ENCODE assay signal across 31 cellular contexts in genomic region chr19:39643591-39643990, GRCh38. TPM values are rescaled to one million over a fixed set of nuclear protein-coding genes. Genes with fewer than 3 reads are reported as not detected.
A peak's percentile ranks its signal among the peaks of the same experiment; 100 is the strongest.
DNase-seq lines count a peak whose midpoint lies in the region; ATAC-seq, FAIRE-seq and TF ChIP-seq lines count a peak whose summit lies in the region.
"Had no signal": no experiment of that assay in that cellular context is flagged by ENCODE, and none has a peak within 500 bp of the region (broad histone marks: within the 10 kb centered on the region; RNA-seq: fewer than 3 reads in every experiment).

No MANE protein-coding gene starts in this region.

- no peak overlapping the region for H2AFZ ChIP-seq in GM23338

- H3K4me2 ChIP-seq in A549 (no peak overlapping the region), GM23338 (no peak overlapping the region)
- H3K4me2 ChIP-seq: BLaER1 had no signal

- no peaks in the 10 kb centered on the region for H3K9me3 Mint-ChIP-seq in GM23338

- no peaks in the 10 kb centered on the region; the same call in 1 of the 2 replicates for H4K20me1 ChIP-seq in GM23338 (replicated peaks; ENCODE audit: insufficient read depth)
- H4K20me1 ChIP-seq: BLaER1 had no signal

- WGBS in A549 (ENCODE audit: missing lambda C conversion rate): 5% methylated on average over 5 of the region's 5 CpGs

- H3K27me3 Mint-ChIP-seq in GM23338 (ENCODE audit: insufficient read depth, low read depth, poor library complexity): peaks cover 13% of the 10 kb centered on the region

- H3K27ac ChIP-seq in A549 (no peak overlapping the region), GM23338 (ENCODE audit: low read depth) (no peak overlapping the region)
- H3K27ac ChIP-seq: 22Rv1, BLaER1 had no signal

- no peaks in the 10 kb centered on the region for H3K79me2 ChIP-seq in GM23338 (replicated peaks; ENCODE audit: insufficient read depth)

- POLR2A ChIA-PET in A549 (lab: Yijun Ruan, JAX): no interaction called here

- TF ChIP-seq EP300 in A549 (IDR thresholded peaks at IDR 0.05): no peak

- no peak overlapping the region for H3K27ac Mint-ChIP-seq in GM23338
- H3K27ac Mint-ChIP-seq: CD14-positive monocyte; CD4-positive, alpha-beta memory T cell; CD4-positive, CD25-positive, alpha-beta regulatory T cell; CD8-positive, alpha-beta memory T cell had no signal

- FAIRE-seq in A549 (lab: Jason Lieb, UNC): peak; percentile 79
- FAIRE-seq: GM12878, GM12892, GM18507 had no signal

- no peaks in the 10 kb centered on the region for H3K36me3 ChIP-seq in GM23338 (ENCODE audit: insufficient read depth)
- H3K36me3 ChIP-seq: BE2C, BLaER1 had no signal

- TF ChIP-seq CTCF in A549 (IDR thresholded peaks at IDR 0.05) (no peak), GM23338 (conservative IDR thresholded peaks at IDR 0.05; ENCODE audit: low read depth in 2 of 2) (no peak)

- no peaks in the 10 kb centered on the region for H3K9me3 ChIP-seq in A549
- H3K9me3 ChIP-seq: BE2C, BLaER1 had no signal

- H3K4me1 Mint-ChIP-seq in GM23338: no peaks in the 10 kb centered on the region
- H3K4me1 Mint-ChIP-seq: CD14-positive monocyte; CD4-positive, alpha-beta memory T cell; CD8-positive, alpha-beta memory T cell had no signal

- no peaks in the 10 kb centered on the region for H3F3A ChIP-seq in GM23338 (replicated peaks; ENCODE audit: low read depth)

- no peak for ATAC-seq in A549
- ATAC-seq in GM23338: no peak
- ATAC-seq: GM12878 had no signal

- no peaks in the 10 kb centered on the region for H3K27me3 ChIP-seq in GM23338 (ENCODE audit: insufficient read depth)
- H3K27me3 ChIP-seq: BE2C, BLaER1 had no signal

- DNase-seq in A549 (ENCODE audit: low read depth in 1 of 2, low spot score in 1 of 2): no peak
- peak; percentile 0 for DNase-seq in SK-MEL-5 (ENCODE audit: low read depth, low spot score)
- peak; percentile 8 for DNase-seq in kidney tubule cell (ENCODE audit: low spot score)
- no peak for DNase-seq in GM23338 (ENCODE audit: low spot score)
- no peak for DNase-seq in NOMO-1 treated with DMSO at 0.1 percent for 48 hours (lab: John Stamatoyannopoulos, UW; ENCODE audit: unreplicated experiment)
- no peak for DNase-seq in activated T-cell treated with anti-CD3 and anti-CD28 coated beads, Interleukin-2, amount 50 U/mL, for 1 hour
- DNase-seq: ACHN; BE2C; C1 segment of cervical spinal cord; CD4-positive, alpha-beta memory T cell; CD4-positive, CD25-positive, alpha-beta regulatory T cell; CD8-positive, alpha-beta memory T cell; COR-L47; DMS 273 treated with DMSO at 0.1 percent for 48 hours; DMS153; DMS53; DMS79; DND-41; EL; GDM1 had no signal

- TF ChIP-seq RAD21 in A549 (conservative IDR thresholded peaks at IDR 0.05 in 1 of 2, IDR thresholded peaks at IDR 0.05 in 1 of 2): no peak

- H3K4me3 Mint-ChIP-seq in GM23338: no peak overlapping the region
- H3K4me3 Mint-ChIP-seq: CD14-positive monocyte; CD4-positive, alpha-beta memory T cell; CD4-positive, CD25-positive, alpha-beta regulatory T cell; CD8-positive, alpha-beta memory T cell had no signal

- H3K4me1 ChIP-seq in A549: peaks cover 11% of the 10 kb centered on the region; the same call in 2 of the 3 replicates
- no peaks in the 10 kb centered on the region for H3K4me1 ChIP-seq in GM23338 (ENCODE audit: insufficient read depth)
- H3K4me1 ChIP-seq: BE2C, BLaER1 had no signal

- H3K9me2 ChIP-seq in GM23338 (ENCODE audit: insufficient read depth): no peaks in the 10 kb centered on the region

- TF ChIP-seq POLR2A in A549 (IDR thresholded peaks at IDR 0.05; ENCODE audit: low read length): no peak

- H3K4me3 ChIP-seq in A549: no peak overlapping the region
- H3K4me3 ChIP-seq in GM23338: no peak overlapping the region
- H3K4me3 ChIP-seq: BLaER1, GM12878 had no signal

- in situ Hi-C loops in SK-MEL-5 (cut with HindIII; ENCODE audit: low pct_unique_long_range_greater_than_20kb, low sequenced_read_pairs): no loop called here

- CTCF ChIA-PET in A549 (lab: Yijun Ruan, JAX): interaction anchor here (0.7 to 1.0 kb wide), 2 partner anchors 14 to 92 kb away, joined by 3 read pairs; no protein-coding TSS in a partner anchor

- no peaks in the 10 kb centered on the region for H3K36me3 Mint-ChIP-seq in GM23338 (ENCODE audit: low read depth)
- H3K36me3 Mint-ChIP-seq: CD14-positive monocyte; CD4-positive, alpha-beta memory T cell; CD4-positive, CD25-positive, alpha-beta regulatory T cell had no signal

TF ChIP-seq in A549, 52 proteins besides CTCF, POLR2A, EP300 and RAD21:
- TF ChIP-seq PHF8 (IDR thresholded peaks at IDR 0.05; ENCODE audit: borderline replicate concordance, low read depth) (no peak), PBX3 (IDR thresholded peaks at IDR 0.05) (no peak), ESRRA (IDR thresholded peaks at IDR 0.05; ENCODE audit: borderline replicate concordance, low read length) (no peak), KDM5A (IDR thresholded peaks at IDR 0.05) (no peak)

TF ChIP-seq in GM23338, 12 proteins besides CTCF, POLR2A, EP300 and RAD21:
- no peak for TF ChIP-seq NANOG (IDR thresholded peaks at IDR 0.05; ENCODE audit: borderline replicate concordance)

RNA-seq across cellular contexts. Expression of gene LGALS16, which starts 12.1 kb away (rescaled TPM):
- not detected in 2 replicates for polyA plus RNA-seq in A549 (2011; rRNA removed)
- polyA plus RNA-seq in A549 (2012; cell fraction: cytosol; rRNA removed): not detected in 2 replicates
- not detected in 2 replicates for polyA plus RNA-seq in A549 (2012; cell fraction: nucleus; rRNA removed)
- polyA plus RNA-seq in A549 (2017; fragmentation: RNase III; extraction: RNeasy Plus Mini Kit Qiagen cat#74134 plus additional on column Dnase treatment): not detected in 3 replicates
- polyA minus RNA-seq in A549 (2011; rRNA and poly(A)+ RNA removed): not detected in 2 replicates
- total RNA-seq in SK-MEL-5 (2014; rRNA removed; shearing (Covaris generic)): not detected in 2 replicates
- polyA plus RNA-seq in SK-MEL-5 (2015; cell fraction: cytosol; rRNA removed): not detected in 2 replicates
- not detected in 2 replicates for polyA plus RNA-seq in SK-MEL-5 (2015; cell fraction: nucleus; rRNA removed)
- total RNA-seq in GM23338 (2014; rRNA removed; shearing (Covaris generic)): not detected in 2 replicates
- polyA plus RNA-seq in GM23338 (2016; fragmentation: Nextera tagmentation; extraction: Ambion mirVana): not detected in 2 replicates
- total RNA-seq: A172; A673; CD4-positive, alpha-beta memory T cell; CD4-positive, CD25-positive, alpha-beta regulatory T cell; CD8-positive, alpha-beta memory T cell; Daoy; G401; GM12878 had no signal
- polyA plus RNA-seq: AG04450; CD14-positive monocyte; CD4-positive, alpha-beta memory T cell; CD4-positive, CD25-positive, alpha-beta regulatory T cell; CD8-positive, alpha-beta memory T cell; GM12878 had no signal

RNA-seq across cellular contexts. Expression of gene LGALS13, which starts 41.3 kb away (rescaled TPM):
- not detected in 2 replicates for polyA plus RNA-seq in A549 (2011; rRNA removed)
- not detected in 2 replicates for polyA plus RNA-seq in A549 (2012; cell fraction: cytosol; rRNA removed)
- not detected in 2 replicates for polyA plus RNA-seq in A549 (2012; cell fraction: nucleus; rRNA removed)
- not detected in 3 replicates for polyA plus RNA-seq in A549 (2017; fragmentation: RNase III; extraction: RNeasy Plus Mini Kit Qiagen cat#74134 plus additional on column Dnase treatment)
- polyA minus RNA-seq in A549 (2011; rRNA and poly(A)+ RNA removed): not detected in 2 replicates
- not detected in 2 replicates for total RNA-seq in SK-MEL-5 (2014; rRNA removed; shearing (Covaris generic))
- polyA plus RNA-seq in SK-MEL-5 (2015; cell fraction: cytosol; rRNA removed): not detected in 2 replicates
- polyA plus RNA-seq in SK-MEL-5 (2015; cell fraction: nucleus; rRNA removed): not detected in 2 replicates
- not detected in 2 replicates for total RNA-seq in GM23338 (2014; rRNA removed; shearing (Covaris generic))
- not detected in 2 replicates for polyA plus RNA-seq in GM23338 (2016; fragmentation: Nextera tagmentation; extraction: Ambion mirVana)
- total RNA-seq: A172; A673; CD4-positive, alpha-beta memory T cell; CD4-positive, CD25-positive, alpha-beta regulatory T cell; CD8-positive, alpha-beta memory T cell; Daoy; G401; GM12878 had no signal
- polyA plus RNA-seq: AG04450; CD14-positive monocyte; CD4-positive, alpha-beta memory T cell; CD4-positive, CD25-positive, alpha-beta regulatory T cell; CD8-positive, alpha-beta memory T cell; GM12878 had no signal

Comparison
In these comparisons a context has a peak if more than half of its experiments do, and no peak if none do; other contexts are left out.
1. DNase-seq: peak in SK-MEL-5 (single experiment) and kidney tubule cell (single experiment); none in A549 (0 of 2), GM23338 (single experiment), NOMO-1 treated with DMSO at 0.1 percent for 48 hours (single experiment) and activated T-cell treated with anti-CD3 and anti-CD28 coated beads, Interleukin-2, amount 50 U/mL, for 1 hour (single experiment).